ENCODE assay signal across 1 cellular context in the genomic region with DNA sequence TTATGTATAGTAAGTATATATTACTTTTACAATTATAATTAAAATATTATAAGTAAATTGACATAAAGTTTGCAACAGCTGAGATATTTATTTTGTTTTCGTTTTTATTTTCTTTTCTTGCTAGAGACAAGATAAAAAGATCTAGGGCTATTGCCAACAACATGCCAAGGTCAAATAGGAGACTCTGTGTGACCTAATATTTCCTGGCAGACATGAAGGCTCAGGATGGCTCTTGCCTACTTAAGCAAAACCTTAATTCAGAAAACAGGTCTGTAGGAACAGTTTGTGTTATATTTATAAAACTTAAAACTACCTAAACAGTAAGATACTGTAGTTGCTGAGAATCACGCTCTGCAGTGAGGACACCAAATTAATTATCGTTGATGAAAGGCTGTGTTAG.
TF ChIP-seq lines count a peak whose summit lies in the region.

No MANE protein-coding gene starts in this region.

TF ChIP-seq in GM23338, 12 proteins besides CTCF, POLR2A, EP300 and RAD21 (continued from another document):
- TF ChIP-seq, protein P1, sequence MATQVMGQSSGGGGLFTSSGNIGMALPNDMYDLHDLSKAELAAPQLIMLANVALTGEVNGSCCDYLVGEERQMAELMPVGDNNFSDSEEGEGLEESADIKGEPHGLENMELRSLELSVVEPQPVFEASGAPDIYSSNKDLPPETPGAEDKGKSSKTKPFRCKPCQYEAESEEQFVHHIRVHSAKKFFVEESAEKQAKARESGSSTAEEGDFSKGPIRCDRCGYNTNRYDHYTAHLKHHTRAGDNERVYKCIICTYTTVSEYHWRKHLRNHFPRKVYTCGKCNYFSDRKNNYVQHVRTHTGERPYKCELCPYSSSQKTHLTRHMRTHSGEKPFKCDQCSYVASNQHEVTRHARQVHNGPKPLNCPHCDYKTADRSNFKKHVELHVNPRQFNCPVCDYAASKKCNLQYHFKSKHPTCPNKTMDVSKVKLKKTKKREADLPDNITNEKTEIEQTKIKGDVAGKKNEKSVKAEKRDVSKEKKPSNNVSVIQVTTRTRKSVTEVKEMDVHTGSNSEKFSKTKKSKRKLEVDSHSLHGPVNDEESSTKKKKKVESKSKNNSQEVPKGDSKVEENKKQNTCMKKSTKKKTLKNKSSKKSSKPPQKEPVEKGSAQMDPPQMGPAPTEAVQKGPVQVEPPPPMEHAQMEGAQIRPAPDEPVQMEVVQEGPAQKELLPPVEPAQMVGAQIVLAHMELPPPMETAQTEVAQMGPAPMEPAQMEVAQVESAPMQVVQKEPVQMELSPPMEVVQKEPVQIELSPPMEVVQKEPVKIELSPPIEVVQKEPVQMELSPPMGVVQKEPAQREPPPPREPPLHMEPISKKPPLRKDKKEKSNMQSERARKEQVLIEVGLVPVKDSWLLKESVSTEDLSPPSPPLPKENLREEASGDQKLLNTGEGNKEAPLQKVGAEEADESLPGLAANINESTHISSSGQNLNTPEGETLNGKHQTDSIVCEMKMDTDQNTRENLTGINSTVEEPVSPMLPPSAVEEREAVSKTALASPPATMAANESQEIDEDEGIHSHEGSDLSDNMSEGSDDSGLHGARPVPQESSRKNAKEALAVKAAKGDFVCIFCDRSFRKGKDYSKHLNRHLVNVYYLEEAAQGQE (IDR thresholded peaks at IDR 0.05; ENCODE audit: unreplicated experiment): no peak
- TF ChIP-seq EZH2 (IDR thresholded peaks at IDR 0.05; ENCODE audit: low read depth, unreplicated experiment) (no peak), ZNF114 (CRISPR knock-in tag; IDR thresholded peaks at IDR 0.05) (no peak), CREB1 (CRISPR knock-in tag; IDR thresholded peaks at IDR 0.05; ENCODE audit: low read depth) (no peak)
